14 cellular contexts compared by ENCODE assay signal in genomic region chr16:24999856-25000447, GRCh38. TPM values are rescaled to one million over a fixed set of nuclear protein-coding genes. Genes with fewer than 3 reads are reported as not detected.
A peak's percentile ranks its signal among the peaks of the same experiment; 100 is the strongest.
DNase-seq lines count a peak whose midpoint lies in the region; ATAC-seq and TF ChIP-seq lines count a peak whose summit lies in the region.
"Had no signal": no experiment of that assay in that cellular context is flagged by ENCODE, and none has a peak within 500 bp of the region (broad histone marks: within the 10 kb centered on the region; RNA-seq: fewer than 3 reads in every experiment).

No MANE protein-coding gene starts in this region.

- H3K27me3 Mint-ChIP-seq in activated T-cell treated with anti-CD3 and anti-CD28 coated beads, Interleukin-2, amount 50 U/mL, for 24 hours = no peaks in the 10 kb centered on the region

- H3K27ac Mint-ChIP-seq in activated T-cell treated with anti-CD3 and anti-CD28 coated beads, Interleukin-2, amount 50 U/mL, for 24 hours = no peak overlapping the region

- DNase-seq in RWPE2 (ENCODE audit: low spot score) (no peak), fibroblast of lung (ENCODE audit: low read depth in 2 of 2) (peak in 1 of 2 donors; percentile 64), osteoblast (ENCODE audit: insufficient read length, low spot score, missing footprints) (no peak), RKO (ENCODE audit: low spot score) (no peak), GM13977 (ENCODE audit: low spot score) (no peak)
- DNase-seq in activated T-cell treated with anti-CD3 and anti-CD28 coated beads, Interleukin-2, amount 50 U/mL, for 24 hours = no peak
- DNase-seq in activated naive CD4-positive, alpha-beta T cell treated with anti-CD3 and anti-CD28 coated beads, Interleukin-2, amount 50 U/mL, for 16 hours = no peak
- DNase-seq: activated CD8-positive, alpha-beta memory T cell treated with anti-CD3 and anti-CD28 coated beads, Interleukin-2, amount 50 U/mL, for 4 hours; DMS79 treated with DMSO at 0.1 percent for 48 hours; HCEC 1CT; NCI-H1694; NCI-H526 treated with DMSO at 0.1 percent for 48 hours had no signal

- H3K36me3 Mint-ChIP-seq in activated T-cell treated with anti-CD3 and anti-CD28 coated beads, Interleukin-2, amount 50 U/mL, for 24 hours (ENCODE audit: low read depth) = peaks cover 16% of the 10 kb centered on the region

- H3K9me3 Mint-ChIP-seq in activated T-cell treated with anti-CD3 and anti-CD28 coated beads, Interleukin-2, amount 50 U/mL, for 24 hours = no peaks in the 10 kb centered on the region
- H3K9me3 Mint-ChIP-seq: nephron had no signal

- H3K36me3 ChIP-seq in ACC112 (ENCODE audit: insufficient read depth, low read length) (no peaks in the 10 kb centered on the region), RWPE2 (ENCODE audit: low read depth) (0 out of 2 replicates have a peak, but pooled peaks cover 3% of the 10 kb centered on the region), fibroblast of lung (ENCODE audit: control insufficient read depth, insufficient read depth, low read length) (no peaks in the 10 kb centered on the region), osteoblast (ENCODE audit: insufficient read depth, low read length) (peaks cover 4% of the 10 kb centered on the region)

- peak; percentile 20; the same call in 1 of the 3 replicates for ATAC-seq in RWPE2 (ENCODE audit: low read depth)

- H3K4me3 ChIP-seq in ACC112 (ENCODE audit: low read depth, low read length) (no peak overlapping the region), RWPE2 (ENCODE audit: severe bottlenecking) (no peak overlapping the region), fibroblast of lung (replicated peaks in 1 of 4; ENCODE audit: control extremely low read depth in 1 of 4, insufficient read depth in 1 of 4, low read depth in 3 of 4, low read length in 4 of 4) (no peak overlapping the region), osteoblast (ENCODE audit: insufficient read depth, low read length) (no peak overlapping the region)

- H2AFZ ChIP-seq in ACC112 (ENCODE audit: low read length, unreplicated experiment) = no peak overlapping the region
- no peak overlapping the region for H2AFZ ChIP-seq in fibroblast of lung (ENCODE audit: low read length)
- no peak overlapping the region for H2AFZ ChIP-seq in osteoblast (ENCODE audit: low read length)

- no peak overlapping the region for H3K9ac ChIP-seq in fibroblast of lung (ENCODE audit: insufficient read depth, low read length)

- H3K27me3 ChIP-seq in ACC112 (ENCODE audit: insufficient read depth, low read length) = no peaks in the 10 kb centered on the region
- H3K27me3 ChIP-seq in RWPE2 (ENCODE audit: insufficient read depth, poor library complexity, severe bottlenecking) = no peaks in the 10 kb centered on the region
- H3K27me3 ChIP-seq in fibroblast of lung (ENCODE audit: control insufficient read depth, insufficient read depth, low read length) = no peaks in the 10 kb centered on the region
- no peaks in the 10 kb centered on the region for H3K27me3 ChIP-seq in osteoblast (ENCODE audit: insufficient read depth, low read length)

- H3K79me2 ChIP-seq in ACC112 (ENCODE audit: control insufficient read depth, insufficient read depth, low read length, unreplicated experiment) (peaks cover 96% of the 10 kb centered on the region), fibroblast of lung (ENCODE audit: control insufficient read depth, insufficient read depth, low read length) (peaks cover 94% of the 10 kb centered on the region), osteoblast (ENCODE audit: insufficient read depth, low read length) (peaks cover 98% of the 10 kb centered on the region)

- H3K9me3 ChIP-seq in RWPE2 (ENCODE audit: severe bottlenecking) = no peaks in the 10 kb centered on the region
- H3K9me3 ChIP-seq in fibroblast of lung (ENCODE audit: control insufficient read depth, insufficient read depth, low read depth, low read length) = no peaks in the 10 kb centered on the region
- H3K9me3 ChIP-seq in osteoblast (ENCODE audit: low read depth, low read length) = no peaks in the 10 kb centered on the region

- in situ Hi-C loops in GM13977 (cut with MboI; ENCODE audit: low pct_unique_long_range_greater_than_20kb, low sequenced_read_pairs, unreplicated experiment) = no loop called here

- no peaks in the 10 kb centered on the region for H4K20me1 ChIP-seq in fibroblast of lung (ENCODE audit: control insufficient read depth, extremely low read depth, insufficient read depth, low read length)
- peaks cover 59% of the 10 kb centered on the region for H4K20me1 ChIP-seq in osteoblast (ENCODE audit: insufficient read depth, low read length)

- H3K4me2 ChIP-seq in fibroblast of lung (ENCODE audit: extremely low read depth, insufficient read depth, low read length) (peak overlapping the region; percentile 34), osteoblast (ENCODE audit: insufficient read depth, low read length) (peak overlapping the region; percentile 1)

- peaks cover 67% of the 10 kb centered on the region for H3K4me1 Mint-ChIP-seq in activated T-cell treated with anti-CD3 and anti-CD28 coated beads, Interleukin-2, amount 50 U/mL, for 24 hours (ENCODE audit: low read depth)

- no peak overlapping the region for H3K4me3 Mint-ChIP-seq in activated T-cell treated with anti-CD3 and anti-CD28 coated beads, Interleukin-2, amount 50 U/mL, for 24 hours
- H3K4me3 Mint-ChIP-seq: nephron had no signal

- peak overlapping the region; percentile 35 for H3K27ac ChIP-seq in ACC112 (ENCODE audit: low read depth, low read length)
- no peak overlapping the region for H3K27ac ChIP-seq in RWPE2 (ENCODE audit: poor library complexity, severe bottlenecking)
- H3K27ac ChIP-seq in fibroblast of lung (ENCODE audit: insufficient read depth, low read length) = peak overlapping the region; percentile 34
- H3K27ac ChIP-seq in osteoblast (ENCODE audit: low read depth, low read length) = peak overlapping the region; percentile 53

- TF ChIP-seq CTCF in RWPE2 (IDR thresholded peaks at IDR 0.05; ENCODE audit: poor library complexity, severe bottlenecking) (no peak), fibroblast of lung (conservative IDR thresholded peaks at IDR 0.05 in 1 of 2, IDR thresholded peaks at IDR 0.05 in 1 of 2; ENCODE audit: low read depth in 1 of 2, low read length in 2 of 2) (no peak), osteoblast (IDR thresholded peaks at IDR 0.05; ENCODE audit: extremely low read depth, low read depth, low read length) (no peak), GM13977 (IDR thresholded peaks at IDR 0.05; ENCODE audit: extremely low read depth, insufficient read depth, missing control alignments) (no peak)

- peaks cover 50% of the 10 kb centered on the region for H3K4me1 ChIP-seq in ACC112 (ENCODE audit: control insufficient read depth, insufficient read depth, low read length, unreplicated experiment)
- peaks cover 12% of the 10 kb centered on the region for H3K4me1 ChIP-seq in RWPE2 (ENCODE audit: insufficient read depth, poor library complexity, severe bottlenecking)
- H3K4me1 ChIP-seq in fibroblast of lung (ENCODE audit: control insufficient read depth, extremely low read depth, insufficient read depth, low read length) = peaks cover 18% of the 10 kb centered on the region
- H3K4me1 ChIP-seq in osteoblast (ENCODE audit: insufficient read depth, low read length) = peaks cover 41% of the 10 kb centered on the region

RNA-seq across cellular contexts. Expression of gene ARHGAP17, which starts 15.2 kb away (rescaled TPM):
- total RNA-seq in fibroblast of lung = 24.7 and 43.4 TPM in 2 replicates
- polyA plus RNA-seq in fibroblast of lung = 60.0 and 61.6 TPM in 2 replicates
- polyA plus RNA-seq in fibroblast of lung (2012) = 90.7 and 110 TPM in 2 replicates
- 91.7 and 92.6 TPM in 2 replicates for polyA minus RNA-seq in fibroblast of lung (ENCODE audit: low replicate concordance)
- 34.7 and 40.1 TPM in 2 replicates for total RNA-seq in osteoblast
